In the genomic region with DNA sequence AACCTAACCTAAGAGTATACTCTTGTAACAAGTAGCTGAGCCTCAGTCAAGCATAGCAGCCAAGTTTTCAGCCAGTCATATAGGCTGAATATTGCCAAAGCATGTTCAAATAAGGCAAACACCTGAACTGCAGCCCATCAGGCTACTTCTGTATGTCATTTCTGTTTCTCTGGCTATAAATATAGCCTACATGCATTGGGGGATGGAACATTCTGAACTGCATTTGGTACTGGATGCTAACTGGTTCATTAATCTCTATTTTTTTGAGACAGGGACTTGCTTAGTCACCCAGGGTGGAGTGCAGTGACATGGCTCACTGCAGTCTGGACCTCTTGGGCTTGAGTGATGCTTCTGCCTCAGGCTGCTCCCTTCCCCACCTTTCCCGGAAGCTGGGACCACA, we compare ENCODE assay signal across 13 cellular contexts. TPM values are rescaled to one million over a fixed set of nuclear protein-coding genes. Genes with fewer than 3 reads are reported as not detected.
DNase-seq lines count a peak whose midpoint lies in the region; ATAC-seq and TF ChIP-seq lines count a peak whose summit lies in the region.
"Had no signal": no experiment of that assay in that cellular context is flagged by ENCODE, and none has a peak within 500 bp of the region (broad histone marks: within the 10 kb centered on the region; RNA-seq: fewer than 3 reads in every experiment).

No MANE protein-coding gene starts in this region.

- H3K4me1 Mint-ChIP-seq in activated naive CD4-positive, alpha-beta T cell treated with anti-CD3 and anti-CD28 coated beads for 36 hours (ENCODE audit: low read depth), result peaks cover 11% of the 10 kb centered on the region

- peaks cover 3% of the 10 kb centered on the region for H3K36me3 Mint-ChIP-seq in activated naive CD4-positive, alpha-beta T cell treated with anti-CD3 and anti-CD28 coated beads for 36 hours (ENCODE audit: low read depth)

- H3K4me2 ChIP-seq in SK-N-SH, result no peak overlapping the region; the same call in 1 of the 2 replicates

- H3K4me3 Mint-ChIP-seq in activated naive CD4-positive, alpha-beta T cell treated with anti-CD3 and anti-CD28 coated beads for 36 hours, result no peak overlapping the region
- H3K4me3 Mint-ChIP-seq: B cell had no signal

- DNase-seq in AG20443 (ENCODE audit: low spot score) (peak; percentile 8), SK-N-SH (no peak), ovary (no peak), NCI-H2227 treated with DMSO at 0.1 percent for 48 hours (lab: John Stamatoyannopoulos, UW) (no peak), lower lobe of right lung (no peak)
- no peak for DNase-seq in activated naive CD4-positive, alpha-beta T cell treated with anti-CD3 and anti-CD28 coated beads for 36 hours
- DNase-seq: GOT3, NCI-H1436, WERI-Rb-1 had no signal

- intact Hi-C loops in ovary (cut with DNase I) (no loop called here), lower lobe of right lung (cut with DNase I) (no loop called here)
- intact Hi-C loops in activated naive CD4-positive, alpha-beta T cell treated with anti-CD3 and anti-CD28 coated beads for 36 hours (cut with micrococcal nuclease), result no loop called here

- H4K20me1 ChIP-seq in SK-N-SH (ENCODE audit: insufficient read depth), result no peaks in the 10 kb centered on the region

- H3K27me3 ChIP-seq in SK-N-SH (ENCODE audit: insufficient read depth) (no peaks in the 10 kb centered on the region), ovary (no peaks in the 10 kb centered on the region), lower lobe of right lung (ENCODE audit: low read depth) (no peaks in the 10 kb centered on the region)
- H3K27me3 ChIP-seq: tibial nerve had no signal

- H3K79me2 ChIP-seq in SK-N-SH (ENCODE audit: insufficient read depth), result peaks cover 45% of the 10 kb centered on the region; the same call in 1 of the 2 replicates

- H3K36me3 ChIP-seq in SK-N-SH (replicated peaks in 1 of 2; ENCODE audit: control insufficient read depth in 1 of 2, insufficient read depth in 2 of 2, low read length in 1 of 2) (peaks cover 0 to 2% of the 10 kb centered on the region in 2 experiments), ovary (no peaks in the 10 kb centered on the region), lower lobe of right lung (no peaks in the 10 kb centered on the region)
- H3K36me3 ChIP-seq: WERI-Rb-1 had no signal

- no peak overlapping the region for H2AFZ ChIP-seq in SK-N-SH (ENCODE audit: low read depth)

- H3F3A ChIP-seq in SK-N-SH (replicated peaks; ENCODE audit: insufficient read depth), result peaks cover 8% of the 10 kb centered on the region

- POLR2A ChIA-PET in SK-N-SH (lab: Yijun Ruan, JAX), result no interaction called here

- TF ChIP-seq CTCF in SK-N-SH (IDR thresholded peaks at IDR 0.05) (no peak), ovary (IDR thresholded peaks at IDR 0.05) (no peak), lower lobe of right lung (IDR thresholded peaks at IDR 0.05) (no peak)

- no peak overlapping the region for H3K9ac ChIP-seq in SK-N-SH

- no peak overlapping the region for H3K27ac Mint-ChIP-seq in activated naive CD4-positive, alpha-beta T cell treated with anti-CD3 and anti-CD28 coated beads for 36 hours
- H3K27ac Mint-ChIP-seq: B cell had no signal

- H3K27ac ChIP-seq in SK-N-SH (ENCODE audit: low read depth in 2 of 2, low read length in 1 of 2), result no peak overlapping the region
- H3K27ac ChIP-seq in ovary, result no peak overlapping the region
- H3K27ac ChIP-seq in lower lobe of right lung, result no peak overlapping the region
- H3K27ac ChIP-seq: tibial nerve, WERI-Rb-1 had no signal

- ATAC-seq in GM18519 (IDR thresholded peaks at IDR 0.05; ENCODE audit: low FRiP score, unreplicated experiment) (peak; percentile 50), HG02973 (IDR thresholded peaks at IDR 0.05; ENCODE audit: unreplicated experiment) (peak; percentile 59), lower lobe of right lung (no peak)

- TF ChIP-seq POLR2A in ovary (IDR thresholded peaks at IDR 0.05), result no peak

- no peaks in the 10 kb centered on the region for H3K9me2 ChIP-seq in SK-N-SH

- H3K9me3 Mint-ChIP-seq in activated naive CD4-positive, alpha-beta T cell treated with anti-CD3 and anti-CD28 coated beads for 36 hours, result no peaks in the 10 kb centered on the region

- H3K4me3 ChIP-seq in SK-N-SH (ENCODE audit: low read depth in 2 of 2, low read length in 1 of 2) (no peak overlapping the region), ovary (no peak overlapping the region), lower lobe of right lung (no peak overlapping the region)
- H3K4me3 ChIP-seq: tibial nerve had no signal

- no peaks in the 10 kb centered on the region for H3K27me3 Mint-ChIP-seq in activated naive CD4-positive, alpha-beta T cell treated with anti-CD3 and anti-CD28 coated beads for 36 hours (ENCODE audit: low read depth)
- H3K27me3 Mint-ChIP-seq: B cell had no signal

- peaks cover 2 to 8% of the 10 kb centered on the region in 2 experiments; a peak in 1 of 4 replicates for H3K4me1 ChIP-seq in SK-N-SH (ENCODE audit: control insufficient read depth in 1 of 2, insufficient read depth in 2 of 2, low read depth in 1 of 2, low read length in 1 of 2)
- no peaks in the 10 kb centered on the region for H3K4me1 ChIP-seq in ovary (ENCODE audit: insufficient read depth)
- peaks cover 15% of the 10 kb centered on the region for H3K4me1 ChIP-seq in lower lobe of right lung

- CTCF ChIA-PET in SK-N-SH (lab: Yijun Ruan, JAX), result no interaction called here
- CTCF ChIA-PET in activated naive CD4-positive, alpha-beta T cell treated with anti-CD3 and anti-CD28 coated beads for 36 hours (lab: Charles Lee), result interaction anchor here (0.6 kb wide), 1 partner anchor 91 kb away, joined by 3 read pairs; a partner anchor contains a TSS

- H3K9me3 ChIP-seq in SK-N-SH, result no peaks in the 10 kb centered on the region
- no peaks in the 10 kb centered on the region for H3K9me3 ChIP-seq in ovary
- no peaks in the 10 kb centered on the region for H3K9me3 ChIP-seq in lower lobe of right lung
- H3K9me3 ChIP-seq: tibial nerve had no signal

- WGBS in SK-N-SH (ENCODE audit: low lambda C conversion rate), result 75% methylated on average over 1 of the region's 1 CpG
- WGBS in ovary, 3 donors, result 84 to 97% (median 88%) methylated on average over 1 of the region's 1 CpG

- no peak for TF ChIP-seq EP300 in SK-N-SH (IDR thresholded peaks at IDR 0.05; ENCODE audit: borderline replicate concordance in 1 of 2, low read depth in 1 of 2, low read length in 1 of 2)
- no peak for TF ChIP-seq EP300 in ovary (IDR thresholded peaks at IDR 0.05)

- TF ChIP-seq RAD21 in SK-N-SH (IDR thresholded peaks at IDR 0.05; ENCODE audit: low read length), result no peak

TF ChIP-seq in SK-N-SH, 30 proteins besides CTCF, POLR2A, EP300 and RAD21:
- TF ChIP-seq, protein P1, sequence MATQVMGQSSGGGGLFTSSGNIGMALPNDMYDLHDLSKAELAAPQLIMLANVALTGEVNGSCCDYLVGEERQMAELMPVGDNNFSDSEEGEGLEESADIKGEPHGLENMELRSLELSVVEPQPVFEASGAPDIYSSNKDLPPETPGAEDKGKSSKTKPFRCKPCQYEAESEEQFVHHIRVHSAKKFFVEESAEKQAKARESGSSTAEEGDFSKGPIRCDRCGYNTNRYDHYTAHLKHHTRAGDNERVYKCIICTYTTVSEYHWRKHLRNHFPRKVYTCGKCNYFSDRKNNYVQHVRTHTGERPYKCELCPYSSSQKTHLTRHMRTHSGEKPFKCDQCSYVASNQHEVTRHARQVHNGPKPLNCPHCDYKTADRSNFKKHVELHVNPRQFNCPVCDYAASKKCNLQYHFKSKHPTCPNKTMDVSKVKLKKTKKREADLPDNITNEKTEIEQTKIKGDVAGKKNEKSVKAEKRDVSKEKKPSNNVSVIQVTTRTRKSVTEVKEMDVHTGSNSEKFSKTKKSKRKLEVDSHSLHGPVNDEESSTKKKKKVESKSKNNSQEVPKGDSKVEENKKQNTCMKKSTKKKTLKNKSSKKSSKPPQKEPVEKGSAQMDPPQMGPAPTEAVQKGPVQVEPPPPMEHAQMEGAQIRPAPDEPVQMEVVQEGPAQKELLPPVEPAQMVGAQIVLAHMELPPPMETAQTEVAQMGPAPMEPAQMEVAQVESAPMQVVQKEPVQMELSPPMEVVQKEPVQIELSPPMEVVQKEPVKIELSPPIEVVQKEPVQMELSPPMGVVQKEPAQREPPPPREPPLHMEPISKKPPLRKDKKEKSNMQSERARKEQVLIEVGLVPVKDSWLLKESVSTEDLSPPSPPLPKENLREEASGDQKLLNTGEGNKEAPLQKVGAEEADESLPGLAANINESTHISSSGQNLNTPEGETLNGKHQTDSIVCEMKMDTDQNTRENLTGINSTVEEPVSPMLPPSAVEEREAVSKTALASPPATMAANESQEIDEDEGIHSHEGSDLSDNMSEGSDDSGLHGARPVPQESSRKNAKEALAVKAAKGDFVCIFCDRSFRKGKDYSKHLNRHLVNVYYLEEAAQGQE (IDR thresholded peaks at IDR 0.05; ENCODE audit: low read depth, low read length), result no peak
- TF ChIP-seq, protein P2, sequence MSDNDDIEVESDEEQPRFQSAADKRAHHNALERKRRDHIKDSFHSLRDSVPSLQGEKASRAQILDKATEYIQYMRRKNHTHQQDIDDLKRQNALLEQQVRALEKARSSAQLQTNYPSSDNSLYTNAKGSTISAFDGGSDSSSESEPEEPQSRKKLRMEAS (IDR thresholded peaks at IDR 0.05; ENCODE audit: low read depth), result no peak
- TF ChIP-seq NFIC (IDR thresholded peaks at IDR 0.05; ENCODE audit: borderline replicate concordance) (no peak), TEAD4 (IDR thresholded peaks at IDR 0.05; ENCODE audit: borderline replicate concordance, insufficient read depth) (no peak)
- TF ChIP-seq, protein P3, sequence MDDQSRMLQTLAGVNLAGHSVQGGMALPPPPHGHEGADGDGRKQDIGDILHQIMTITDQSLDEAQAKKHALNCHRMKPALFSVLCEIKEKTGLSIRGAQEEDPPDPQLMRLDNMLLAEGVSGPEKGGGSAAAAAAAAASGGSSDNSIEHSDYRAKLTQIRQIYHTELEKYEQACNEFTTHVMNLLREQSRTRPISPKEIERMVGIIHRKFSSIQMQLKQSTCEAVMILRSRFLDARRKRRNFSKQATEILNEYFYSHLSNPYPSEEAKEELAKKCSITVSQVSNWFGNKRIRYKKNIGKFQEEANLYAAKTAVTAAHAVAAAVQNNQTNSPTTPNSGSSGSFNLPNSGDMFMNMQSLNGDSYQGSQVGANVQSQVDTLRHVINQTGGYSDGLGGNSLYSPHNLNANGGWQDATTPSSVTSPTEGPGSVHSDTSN (IDR thresholded peaks at IDR 0.05), result peak; percentile 23; the same call in 1 of the 2 replicates
TF ChIP-seq in SK-N-SH: peak in this region for 1.

RNA-seq across cellular contexts. Expression of a gene that starts 37.3 kb away (rescaled TPM):
- 53.4 and 69.0 TPM in 2 replicates for polyA plus RNA-seq in SK-N-SH (2012; rRNA removed)
- 15.4 and 23.6 TPM in 2 replicates for polyA plus RNA-seq in SK-N-SH (2012; cell fraction: cytosol; rRNA removed)
- 347 and 352 TPM in 2 replicates for polyA plus RNA-seq in SK-N-SH (2012; cell fraction: nucleus; rRNA removed)
- 10 to 100 TPM; 22.6 to 50.4 (median 33.5) TPM for total RNA-seq in ovary
- 10 to 100 TPM; 25.9 to 31.0 TPM for polyA plus RNA-seq in ovary
- total RNA-seq in activated naive CD4-positive, alpha-beta T cell treated with anti-CD3 and anti-CD28 coated beads for 36 hours, result 10 to 100 TPM; 21.7 to 22.1 TPM
- total RNA-seq in lower lobe of right lung, result 25.8 TPM

Comparison
In these comparisons a context has a peak if more than half of its experiments do, and no peak if none do; other contexts are left out.
1. ATAC-seq: peak in GM18519 (single experiment) and HG02973 (single experiment); none in lower lobe of right lung (0 of 2).